8 cellular contexts compared by ENCODE assay signal in the genomic region with DNA sequence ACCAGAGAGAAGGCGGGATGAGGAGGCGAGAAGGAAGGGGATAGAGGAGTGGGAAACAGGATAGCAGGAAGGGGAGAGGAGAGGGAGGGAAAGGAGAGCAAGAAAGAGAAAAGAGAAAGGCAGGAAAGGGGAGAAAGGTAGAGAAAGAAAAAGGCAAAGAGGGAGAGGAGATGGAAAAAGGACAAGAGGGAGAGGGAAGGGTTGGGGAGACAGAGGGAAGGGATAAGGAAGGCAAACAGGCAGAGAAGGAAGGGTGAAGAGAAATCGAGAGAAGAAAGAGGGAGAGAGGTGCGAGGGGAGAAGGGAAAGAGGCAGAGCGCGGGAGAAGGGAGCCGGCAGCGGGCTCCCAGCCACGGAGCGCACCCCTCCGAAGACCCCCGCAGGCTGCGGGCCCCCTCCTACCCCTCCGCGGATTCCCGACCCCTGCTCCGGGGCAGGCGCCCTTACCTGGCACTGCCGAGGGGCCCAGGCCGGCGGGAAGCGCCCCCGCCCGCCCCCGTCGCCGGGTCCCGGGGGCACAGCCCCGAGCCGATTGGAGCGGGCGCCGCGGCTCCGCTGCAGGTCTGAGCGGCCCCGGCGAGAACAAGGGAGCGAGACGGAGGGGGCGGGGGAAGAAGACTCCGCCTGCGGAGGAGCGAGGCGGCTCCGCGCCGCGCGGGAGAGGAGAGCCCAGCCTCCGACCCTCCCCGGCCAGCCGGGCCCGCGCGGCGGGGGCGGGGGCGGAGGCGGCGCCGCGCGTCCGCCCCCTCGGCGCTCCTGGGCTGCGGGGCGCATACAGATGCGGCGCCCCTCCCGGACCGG. TPM values are rescaled to one million over a fixed set of nuclear protein-coding genes. Genes with fewer than 3 reads are reported as not detected.
DNase-seq lines count a peak whose midpoint lies in the region; ATAC-seq and TF ChIP-seq lines count a peak whose summit lies in the region.

A gene with protein sequence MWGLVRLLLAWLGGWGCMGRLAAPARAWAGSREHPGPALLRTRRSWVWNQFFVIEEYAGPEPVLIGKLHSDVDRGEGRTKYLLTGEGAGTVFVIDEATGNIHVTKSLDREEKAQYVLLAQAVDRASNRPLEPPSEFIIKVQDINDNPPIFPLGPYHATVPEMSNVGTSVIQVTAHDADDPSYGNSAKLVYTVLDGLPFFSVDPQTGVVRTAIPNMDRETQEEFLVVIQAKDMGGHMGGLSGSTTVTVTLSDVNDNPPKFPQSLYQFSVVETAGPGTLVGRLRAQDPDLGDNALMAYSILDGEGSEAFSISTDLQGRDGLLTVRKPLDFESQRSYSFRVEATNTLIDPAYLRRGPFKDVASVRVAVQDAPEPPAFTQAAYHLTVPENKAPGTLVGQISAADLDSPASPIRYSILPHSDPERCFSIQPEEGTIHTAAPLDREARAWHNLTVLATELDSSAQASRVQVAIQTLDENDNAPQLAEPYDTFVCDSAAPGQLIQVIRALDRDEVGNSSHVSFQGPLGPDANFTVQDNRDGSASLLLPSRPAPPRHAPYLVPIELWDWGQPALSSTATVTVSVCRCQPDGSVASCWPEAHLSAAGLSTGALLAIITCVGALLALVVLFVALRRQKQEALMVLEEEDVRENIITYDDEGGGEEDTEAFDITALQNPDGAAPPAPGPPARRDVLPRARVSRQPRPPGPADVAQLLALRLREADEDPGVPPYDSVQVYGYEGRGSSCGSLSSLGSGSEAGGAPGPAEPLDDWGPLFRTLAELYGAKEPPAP (minus strand): TSS at position 565 of the 801 bp plus-strand sequence. CDS start 1,787 bp downstream, outside the sequence.

- no peak for TF ChIP-seq CTCF in brain (conservative IDR thresholded peaks at IDR 0.05)

- peaks cover 26% of the 10 kb centered on the region for H3K36me3 Mint-ChIP-seq in brain

- peak within 1 kb of the TSS; percentile 89 to 93 (median 90) for H3K4me3 Mint-ChIP-seq in brain

- H3K9me3 Mint-ChIP-seq in brain, result no peaks in the 10 kb centered on the region

- peaks cover 31% of the 10 kb centered on the region for H3K4me1 Mint-ChIP-seq in brain

- H3K27ac Mint-ChIP-seq in brain, result peak within 1 kb of the TSS; percentile 85 to 96 (median 94)

- DNase-seq in EH (ENCODE audit: low read depth) (peak; percentile 80), SK-N-DZ (ENCODE audit: low spot score) (peak; percentile 70), iPS-NIHi7 (ENCODE audit: extremely low spot score) (peak; percentile 80), NCI-H510A treated with DMSO at 0.1 percent for 48 hours (lab: John Stamatoyannopoulos, UW) (no peak)
- peak; percentile 34 to 68 (median 41) for DNase-seq in stimulated activated CD4-positive, alpha-beta T cell treated with anti-CD3 and anti-CD28 coated beads, Interleukin-12 subunit alpha, Interleukin-12 subunit beta, amount 100 ng/mL, for 48 hours (ENCODE audit: low read depth in 2 of 3, low spot score in 1 of 3)

- peaks cover 13% of the 10 kb centered on the region for H3K27me3 Mint-ChIP-seq in brain

- peak; percentile 47 for ATAC-seq in HG02623 (IDR thresholded peaks at IDR 0.05; ENCODE audit: unreplicated experiment)
- ATAC-seq in HG03196 (IDR thresholded peaks at IDR 0.05; ENCODE audit: unreplicated experiment), result no peak

RNA-seq across cellular contexts. Expression of the gene that starts here (rescaled TPM):
- 58.9 and 63.3 TPM in 2 replicates for polyA plus RNA-seq in SK-N-DZ (2014; cell fraction: cytosol; rRNA removed)
- 246 and 343 TPM in 2 replicates for polyA plus RNA-seq in SK-N-DZ (2014; cell fraction: nucleus; rRNA removed)
- 18.8 TPM for polyA plus RNA-seq in brain (ENCODE audit: insufficient read depth, low read depth, low replicate concordance)
